ENCODE assay signal across 18 cellular contexts in the genomic region with DNA sequence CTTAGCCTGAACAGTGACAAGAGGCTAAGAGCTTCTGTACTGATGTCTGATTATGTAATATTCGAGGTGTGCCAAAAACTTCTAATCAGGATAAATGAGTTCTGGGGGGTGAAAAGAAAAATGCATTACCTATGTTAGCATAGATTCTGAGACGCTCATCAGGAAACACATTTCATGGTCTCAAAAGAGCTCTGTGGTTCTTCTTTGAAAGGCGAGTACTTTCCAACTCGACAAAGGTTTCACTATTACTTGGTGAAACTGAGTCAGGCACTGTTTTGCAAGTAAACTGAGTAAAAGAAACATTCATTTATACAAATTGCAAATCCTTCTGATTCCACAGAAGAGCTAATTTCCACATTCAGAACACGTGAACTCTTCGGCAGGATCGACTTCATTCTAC.
DNase-seq lines count a peak whose midpoint lies in the region; ATAC-seq and TF ChIP-seq lines count a peak whose summit lies in the region.
"Had no signal": no experiment of that assay in that cellular context is flagged by ENCODE, and none has a peak within 500 bp of the region (broad histone marks: within the 10 kb centered on the region; RNA-seq: fewer than 3 reads in every experiment).

No MANE protein-coding gene starts in this region.

- POLR2A ChIA-PET in activated CD8-positive, alpha-beta T cell treated with anti-CD3 and anti-CD28 coated beads for 36 hours (lab: Charles Lee): no interaction called here
- POLR2A ChIA-PET in activated CD8-positive, alpha-beta T cell treated with anti-CD3 and anti-CD28 coated beads, Interleukin-2, amount 10 ng/mL, durations not matched to agents 7 days and 5 days (lab: Charles Lee): interaction anchor here (0.6 kb wide), 1 partner anchor 31 kb away, joined by 3 read pairs; no protein-coding TSS in a partner anchor

- H3K4me3 ChIP-seq in BE2C (ENCODE audit: low read depth, low read length): no peak overlapping the region
- H3K4me3 ChIP-seq: BLaER1 treated with 17β-estradiol and CSF1 and Interleukin-3, amounts not matched to agents 10 nM and 100 nM had no signal

- H3K9me3 Mint-ChIP-seq in activated CD8-positive, alpha-beta T cell treated with anti-CD3 and anti-CD28 coated beads for 36 hours: no peaks in the 10 kb centered on the region
- H3K9me3 Mint-ChIP-seq in activated CD8-positive, alpha-beta T cell treated with anti-CD3 and anti-CD28 coated beads, Interleukin-2, amount 10 ng/mL, durations not matched to agents 7 days and 5 days (ENCODE audit: insufficient read depth): no peaks in the 10 kb centered on the region
- peaks cover 4 to 5% of the 10 kb centered on the region in 2 donors for H3K9me3 Mint-ChIP-seq in activated naive CD4-positive, alpha-beta T cell treated with anti-CD3 and anti-CD28 coated beads, Interleukin-2, amount 50 U/mL, for 72 hours
- no peaks in the 10 kb centered on the region for H3K9me3 Mint-ChIP-seq in activated naive CD4-positive, alpha-beta T cell treated with anti-CD3 and anti-CD28 coated beads, Interleukin-2, amount 10 ng/mL, durations not matched to agents 7 days and 5 days
- peaks cover 4% of the 10 kb centered on the region for H3K9me3 Mint-ChIP-seq in activated T-helper 1 cell treated with anti-CD3 and anti-CD28 coated beads, Interleukin-12 subunit alpha, Interleukin-12 subunit beta, Interleukin-2, Interleukin-4 antibody, amounts not matched to agents 30 ng/mL and 10 ng/mL and 1 ng/mL, durations not matched to agents 14 hours and 24 hours and 36 hours
- H3K9me3 Mint-ChIP-seq in stimulated activated naive CD8-positive, alpha-beta T cell treated with anti-CD3 and anti-CD28 coated beads, Interleukin-15, Interleukin-2, amounts not matched to agents 100 ng/mL and 50 ng/mL, for 24 hours: peaks cover 7% of the 10 kb centered on the region

- TF ChIP-seq CTCF in activated CD8-positive, alpha-beta T cell treated with anti-CD3 and anti-CD28 coated beads for 36 hours (IDR thresholded peaks at IDR 0.05): no peak
- no peak for TF ChIP-seq CTCF in BE2C (IDR thresholded peaks at IDR 0.05; ENCODE audit: low read depth, low read length)

- peaks cover 31% of the 10 kb centered on the region for H3K4me1 Mint-ChIP-seq in activated CD8-positive, alpha-beta T cell treated with anti-CD3 and anti-CD28 coated beads for 36 hours (ENCODE audit: low read depth)
- peaks cover 6% of the 10 kb centered on the region for H3K4me1 Mint-ChIP-seq in activated CD8-positive, alpha-beta T cell treated with anti-CD3 and anti-CD28 coated beads, Interleukin-2, amount 10 ng/mL, durations not matched to agents 7 days and 5 days (ENCODE audit: low read depth)
- peaks cover 2% of the 10 kb centered on the region for H3K4me1 Mint-ChIP-seq in activated naive CD4-positive, alpha-beta T cell treated with anti-CD3 and anti-CD28 coated beads, Interleukin-2, amount 10 ng/mL, durations not matched to agents 7 days and 5 days
- peaks cover 40% of the 10 kb centered on the region for H3K4me1 Mint-ChIP-seq in activated T-helper 1 cell treated with anti-CD3 and anti-CD28 coated beads, Interleukin-12 subunit alpha, Interleukin-12 subunit beta, Interleukin-2, Interleukin-4 antibody, amounts not matched to agents 30 ng/mL and 10 ng/mL and 1 ng/mL, durations not matched to agents 14 hours and 24 hours and 36 hours (ENCODE audit: low read depth)
- H3K4me1 Mint-ChIP-seq in stimulated activated naive CD8-positive, alpha-beta T cell treated with anti-CD3 and anti-CD28 coated beads, Interleukin-15, Interleukin-2, amounts not matched to agents 100 ng/mL and 50 ng/mL, for 24 hours (ENCODE audit: low read depth): peaks cover 48% of the 10 kb centered on the region

- intact Hi-C loops in activated CD8-positive, alpha-beta T cell treated with anti-CD3 and anti-CD28 coated beads for 36 hours (cut with micrococcal nuclease): no loop called here
- intact Hi-C loops in activated T-helper 1 cell treated with anti-CD3 and anti-CD28 coated beads, Interleukin-12 subunit alpha, Interleukin-12 subunit beta, Interleukin-2, Interleukin-4 antibody, amounts not matched to agents 30 ng/mL and 10 ng/mL and 1 ng/mL, durations not matched to agents 14 hours and 24 hours and 36 hours (cut with micrococcal nuclease): loop anchor here (1.0 to 5.0 kb wide), 6 partner anchors 161 to 510 kb away; no protein-coding TSS in a partner anchor

- DNase-seq in activated CD8-positive, alpha-beta T cell treated with anti-CD3 and anti-CD28 coated beads for 36 hours: peak; percentile 4
- DNase-seq in activated CD8-positive, alpha-beta T cell treated with anti-CD3 and anti-CD28 coated beads, Interleukin-2, amount 10 ng/mL, durations not matched to agents 7 days and 5 days: no peak
- no peak for DNase-seq in activated naive CD4-positive, alpha-beta T cell treated with anti-CD3 and anti-CD28 coated beads, Interleukin-2, amount 50 U/mL, for 72 hours (ENCODE audit: low spot score in 2 of 2)
- DNase-seq in activated naive CD4-positive, alpha-beta T cell treated with anti-CD3 and anti-CD28 coated beads, Interleukin-2, amount 10 ng/mL, durations not matched to agents 7 days and 5 days: no peak
- DNase-seq in activated T-helper 1 cell treated with anti-CD3 and anti-CD28 coated beads, Interleukin-12 subunit alpha, Interleukin-12 subunit beta, Interleukin-2, Interleukin-4 antibody, amounts not matched to agents 30 ng/mL and 10 ng/mL and 1 ng/mL, durations not matched to agents 14 hours and 24 hours and 36 hours (ENCODE audit: low spot score): no peak
- no peak for DNase-seq in BE2C
- DNase-seq: CD4-positive, alpha-beta memory T cell; COR-L47; DMS53; MM.1S; NCI-H2029; NCI-H446; NCI-H524 treated with DMSO at 0.1 percent for 48 hours; NCI-H774; PC-3 had no signal

- H3K4me3 Mint-ChIP-seq in activated CD8-positive, alpha-beta T cell treated with anti-CD3 and anti-CD28 coated beads for 36 hours: no peak overlapping the region
- H3K4me3 Mint-ChIP-seq in activated CD8-positive, alpha-beta T cell treated with anti-CD3 and anti-CD28 coated beads, Interleukin-2, amount 10 ng/mL, durations not matched to agents 7 days and 5 days: no peak overlapping the region
- H3K4me3 Mint-ChIP-seq in activated naive CD4-positive, alpha-beta T cell treated with anti-CD3 and anti-CD28 coated beads, Interleukin-2, amount 10 ng/mL, durations not matched to agents 7 days and 5 days: no peak overlapping the region
- peak overlapping the region; percentile 27 for H3K4me3 Mint-ChIP-seq in activated T-helper 1 cell treated with anti-CD3 and anti-CD28 coated beads, Interleukin-12 subunit alpha, Interleukin-12 subunit beta, Interleukin-2, Interleukin-4 antibody, amounts not matched to agents 30 ng/mL and 10 ng/mL and 1 ng/mL, durations not matched to agents 14 hours and 24 hours and 36 hours
- peak overlapping the region; percentile 59 for H3K4me3 Mint-ChIP-seq in stimulated activated naive CD8-positive, alpha-beta T cell treated with anti-CD3 and anti-CD28 coated beads, Interleukin-15, Interleukin-2, amounts not matched to agents 100 ng/mL and 50 ng/mL, for 24 hours
- H3K4me3 Mint-ChIP-seq: IgD-negative memory B cell had no signal

- H3K27me3 ChIP-seq in BE2C: no peaks in the 10 kb centered on the region
- H3K27me3 ChIP-seq: BLaER1 treated with 17β-estradiol and CSF1 and Interleukin-3, amounts not matched to agents 10 nM and 100 nM had no signal

- ATAC-seq in activated CD8-positive, alpha-beta T cell treated with anti-CD3 and anti-CD28 coated beads for 36 hours: peak; percentile 65
- ATAC-seq in activated CD8-positive, alpha-beta T cell treated with anti-CD3 and anti-CD28 coated beads, Interleukin-2, amount 10 ng/mL, durations not matched to agents 7 days and 5 days: no peak
- ATAC-seq in activated naive CD4-positive, alpha-beta T cell treated with anti-CD3 and anti-CD28 coated beads, Interleukin-2, amount 50 U/mL, for 72 hours: peak; percentile 73 to 83
- ATAC-seq: PC-3 had no signal

- no peaks in the 10 kb centered on the region for H3K9me3 ChIP-seq in BE2C
- H3K9me3 ChIP-seq: BLaER1 treated with 17β-estradiol and CSF1 and Interleukin-3, amounts not matched to agents 10 nM and 100 nM had no signal

- H3K4me1 ChIP-seq in BE2C: no peaks in the 10 kb centered on the region; the same call in 1 of the 2 replicates

- H3K27me3 Mint-ChIP-seq in activated CD8-positive, alpha-beta T cell treated with anti-CD3 and anti-CD28 coated beads for 36 hours: peaks cover 29% of the 10 kb centered on the region
- no peaks in the 10 kb centered on the region for H3K27me3 Mint-ChIP-seq in activated CD8-positive, alpha-beta T cell treated with anti-CD3 and anti-CD28 coated beads, Interleukin-2, amount 10 ng/mL, durations not matched to agents 7 days and 5 days (ENCODE audit: low read depth)
- peaks cover 5% of the 10 kb centered on the region for H3K27me3 Mint-ChIP-seq in activated naive CD4-positive, alpha-beta T cell treated with anti-CD3 and anti-CD28 coated beads, Interleukin-2, amount 10 ng/mL, durations not matched to agents 7 days and 5 days
- H3K27me3 Mint-ChIP-seq in activated T-helper 1 cell treated with anti-CD3 and anti-CD28 coated beads, Interleukin-12 subunit alpha, Interleukin-12 subunit beta, Interleukin-2, Interleukin-4 antibody, amounts not matched to agents 30 ng/mL and 10 ng/mL and 1 ng/mL, durations not matched to agents 14 hours and 24 hours and 36 hours (ENCODE audit: insufficient read depth): peaks cover 3% of the 10 kb centered on the region
- peaks cover 35% of the 10 kb centered on the region for H3K27me3 Mint-ChIP-seq in stimulated activated naive CD8-positive, alpha-beta T cell treated with anti-CD3 and anti-CD28 coated beads, Interleukin-15, Interleukin-2, amounts not matched to agents 100 ng/mL and 50 ng/mL, for 24 hours
- H3K27me3 Mint-ChIP-seq: IgD-negative memory B cell had no signal

- CTCF ChIA-PET in activated CD8-positive, alpha-beta T cell treated with anti-CD3 and anti-CD28 coated beads for 36 hours (lab: Charles Lee): no interaction called here
- CTCF ChIA-PET in activated CD8-positive, alpha-beta T cell treated with anti-CD3 and anti-CD28 coated beads, Interleukin-2, amount 10 ng/mL, durations not matched to agents 7 days and 5 days (lab: Charles Lee): interaction anchor here (0.6 kb wide), 1 partner anchor 915 kb away, joined by 4 read pairs; no protein-coding TSS in a partner anchor
- CTCF ChIA-PET in activated naive CD4-positive, alpha-beta T cell treated with anti-CD3 and anti-CD28 coated beads, Interleukin-2, amount 10 ng/mL, durations not matched to agents 7 days and 5 days (lab: Charles Lee): no interaction called here

- peak overlapping the region; percentile 46 for H3K27ac Mint-ChIP-seq in activated CD8-positive, alpha-beta T cell treated with anti-CD3 and anti-CD28 coated beads for 36 hours
- H3K27ac Mint-ChIP-seq in activated CD8-positive, alpha-beta T cell treated with anti-CD3 and anti-CD28 coated beads, Interleukin-2, amount 10 ng/mL, durations not matched to agents 7 days and 5 days: no peak overlapping the region
- no peak overlapping the region for H3K27ac Mint-ChIP-seq in activated naive CD4-positive, alpha-beta T cell treated with anti-CD3 and anti-CD28 coated beads, Interleukin-2, amount 50 U/mL, for 72 hours
- H3K27ac Mint-ChIP-seq in activated naive CD4-positive, alpha-beta T cell treated with anti-CD3 and anti-CD28 coated beads, Interleukin-2, amount 10 ng/mL, durations not matched to agents 7 days and 5 days: no peak overlapping the region
- peak overlapping the region; percentile 64 for H3K27ac Mint-ChIP-seq in activated T-helper 1 cell treated with anti-CD3 and anti-CD28 coated beads, Interleukin-12 subunit alpha, Interleukin-12 subunit beta, Interleukin-2, Interleukin-4 antibody, amounts not matched to agents 30 ng/mL and 10 ng/mL and 1 ng/mL, durations not matched to agents 14 hours and 24 hours and 36 hours
- peak overlapping the region; percentile 84 for H3K27ac Mint-ChIP-seq in stimulated activated naive CD8-positive, alpha-beta T cell treated with anti-CD3 and anti-CD28 coated beads, Interleukin-15, Interleukin-2, amounts not matched to agents 100 ng/mL and 50 ng/mL, for 24 hours
- H3K27ac Mint-ChIP-seq: IgD-negative memory B cell had no signal

- H3K36me3 ChIP-seq in BE2C: no peaks in the 10 kb centered on the region
- H3K36me3 ChIP-seq: BLaER1 treated with 17β-estradiol and CSF1 and Interleukin-3, amounts not matched to agents 10 nM and 100 nM had no signal

- peaks cover 2% of the 10 kb centered on the region for H3K36me3 Mint-ChIP-seq in activated CD8-positive, alpha-beta T cell treated with anti-CD3 and anti-CD28 coated beads for 36 hours (ENCODE audit: low read depth)
- H3K36me3 Mint-ChIP-seq in activated CD8-positive, alpha-beta T cell treated with anti-CD3 and anti-CD28 coated beads, Interleukin-2, amount 10 ng/mL, durations not matched to agents 7 days and 5 days (ENCODE audit: low read depth): no peaks in the 10 kb centered on the region
- peaks cover 6 to 12% of the 10 kb centered on the region in 2 donors for H3K36me3 Mint-ChIP-seq in activated naive CD4-positive, alpha-beta T cell treated with anti-CD3 and anti-CD28 coated beads, Interleukin-2, amount 50 U/mL, for 72 hours
- H3K36me3 Mint-ChIP-seq in activated naive CD4-positive, alpha-beta T cell treated with anti-CD3 and anti-CD28 coated beads, Interleukin-2, amount 10 ng/mL, durations not matched to agents 7 days and 5 days: no peaks in the 10 kb centered on the region
- H3K36me3 Mint-ChIP-seq in activated T-helper 1 cell treated with anti-CD3 and anti-CD28 coated beads, Interleukin-12 subunit alpha, Interleukin-12 subunit beta, Interleukin-2, Interleukin-4 antibody, amounts not matched to agents 30 ng/mL and 10 ng/mL and 1 ng/mL, durations not matched to agents 14 hours and 24 hours and 36 hours (ENCODE audit: low read depth): peaks cover 5% of the 10 kb centered on the region
- peaks cover 3% of the 10 kb centered on the region for H3K36me3 Mint-ChIP-seq in stimulated activated naive CD8-positive, alpha-beta T cell treated with anti-CD3 and anti-CD28 coated beads, Interleukin-15, Interleukin-2, amounts not matched to agents 100 ng/mL and 50 ng/mL, for 24 hours (ENCODE audit: low read depth)
- H3K36me3 Mint-ChIP-seq: CD4-positive, alpha-beta memory T cell; IgD-negative memory B cell had no signal

Comparison
In these comparisons a context has a peak if more than half of its experiments do, and no peak if none do; other contexts are left out.
1. H3K27ac Mint-ChIP-seq: peak in activated CD8-positive, alpha-beta T cell treated with anti-CD3 and anti-CD28 coated beads for 36 hours (single experiment), activated T-helper 1 cell treated with anti-CD3 and anti-CD28 coated beads, Interleukin-12 subunit alpha, Interleukin-12 subunit beta, Interleukin-2, Interleukin-4 antibody, amounts not matched to agents 30 ng/mL and 10 ng/mL and 1 ng/mL, durations not matched to agents 14 hours and 24 hours and 36 hours (single experiment) and stimulated activated naive CD8-positive, alpha-beta T cell treated with anti-CD3 and anti-CD28 coated beads, Interleukin-15, Interleukin-2, amounts not matched to agents 100 ng/mL and 50 ng/mL, for 24 hours (single experiment); none in activated CD8-positive, alpha-beta T cell treated with anti-CD3 and anti-CD28 coated beads, Interleukin-2, amount 10 ng/mL, durations not matched to agents 7 days and 5 days (single experiment), activated naive CD4-positive, alpha-beta T cell treated with anti-CD3 and anti-CD28 coated beads, Interleukin-2, amount 50 U/mL, for 72 hours (0 of 2) and activated naive CD4-positive, alpha-beta T cell treated with anti-CD3 and anti-CD28 coated beads, Interleukin-2, amount 10 ng/mL, durations not matched to agents 7 days and 5 days (single experiment).
2. H3K4me3 Mint-ChIP-seq: peak in activated T-helper 1 cell treated with anti-CD3 and anti-CD28 coated beads, Interleukin-12 subunit alpha, Interleukin-12 subunit beta, Interleukin-2, Interleukin-4 antibody, amounts not matched to agents 30 ng/mL and 10 ng/mL and 1 ng/mL, durations not matched to agents 14 hours and 24 hours and 36 hours (single experiment) and stimulated activated naive CD8-positive, alpha-beta T cell treated with anti-CD3 and anti-CD28 coated beads, Interleukin-15, Interleukin-2, amounts not matched to agents 100 ng/mL and 50 ng/mL, for 24 hours (single experiment); none in activated CD8-positive, alpha-beta T cell treated with anti-CD3 and anti-CD28 coated beads for 36 hours (single experiment), activated CD8-positive, alpha-beta T cell treated with anti-CD3 and anti-CD28 coated beads, Interleukin-2, amount 10 ng/mL, durations not matched to agents 7 days and 5 days (single experiment) and activated naive CD4-positive, alpha-beta T cell treated with anti-CD3 and anti-CD28 coated beads, Interleukin-2, amount 10 ng/mL, durations not matched to agents 7 days and 5 days (single experiment).